24 cellular contexts compared by ENCODE assay signal in genomic region chr20:24867556-24867955, GRCh38.
"Had no signal": no experiment of that assay in that cellular context is flagged by ENCODE, and none has a peak within 500 bp of the region (broad histone marks: within the 10 kb centered on the region; RNA-seq: fewer than 3 reads in every experiment).

No MANE protein-coding gene starts in this region.

- H3K4me1 Mint-ChIP-seq: endodermal cell had no signal

- H3K36me3 ChIP-seq: colonic mucosa, esophagus squamous epithelium, gastrocnemius medialis, gastroesophageal sphincter, heart left ventricle, heart right ventricle had no signal

- H3K9me3 ChIP-seq: colonic mucosa, gastrocnemius medialis had no signal

- H3K4me3 Mint-ChIP-seq: dendritic cell treated with granulocyte-macrophage colony-stimulating factor and Interleukin-4, amounts not matched to agents 40 ng/mL and 50 ng/mL, for 4 days; effector memory CD8-positive, alpha-beta T cell; endodermal cell had no signal

- H3K27ac ChIP-seq: colonic mucosa, coronary artery, dorsolateral prefrontal cortex, epithelial cell of prostate, esophagus squamous epithelium, foreskin keratinocyte, gastrocnemius medialis, gastroesophageal sphincter, heart left ventricle, heart right ventricle had no signal

- H3K4me1 ChIP-seq: colonic mucosa, esophagus squamous epithelium, foreskin keratinocyte, gastrocnemius medialis, gastroesophageal sphincter, heart left ventricle, heart right ventricle had no signal

- H3K4me3 ChIP-seq: colonic mucosa, coronary artery, dorsolateral prefrontal cortex, esophagus squamous epithelium, gastrocnemius medialis, gastroesophageal sphincter, heart left ventricle, heart right ventricle had no signal

- H3K27me3 ChIP-seq: colonic mucosa, dorsolateral prefrontal cortex, foreskin keratinocyte, gastrocnemius medialis had no signal

- H3K27ac Mint-ChIP-seq: dendritic cell treated with granulocyte-macrophage colony-stimulating factor and Interleukin-4, amounts not matched to agents 40 ng/mL and 50 ng/mL, for 4 days; effector memory CD8-positive, alpha-beta T cell; endodermal cell had no signal

- ATAC-seq: effector memory CD8-positive, alpha-beta T cell; esophagus mucosa; foreskin keratinocyte; gastrocnemius medialis; gastroesophageal sphincter; heart left ventricle; heart right ventricle had no signal

- DNase-seq: colonic mucosa; cortex of kidney; dermis blood vessel endothelial cell; dorsolateral prefrontal cortex; effector CD4-positive, alpha-beta T cell; effector CD8-positive, alpha-beta T cell; effector memory CD4-positive, alpha-beta T cell; effector memory CD8-positive, alpha-beta T cell; endodermal cell; erythroblast; esophagus squamous epithelium; foreskin fibroblast; foreskin keratinocyte; foreskin melanocyte; gastrocnemius medialis; glutamatergic neuron; head of caudate nucleus; heart left ventricle; heart right ventricle had no signal
